Comparison of ENCODE assay signal across 12 cellular contexts in genomic region chr5:142057697-142058056, GRCh38.
"Had no signal": no experiment of that assay in that cellular context is flagged by ENCODE, and none has a peak within 500 bp of the region (broad histone marks: within the 10 kb centered on the region; RNA-seq: fewer than 3 reads in every experiment).

No MANE protein-coding gene starts in this region.

- H3K36me3 Mint-ChIP-seq: memory B cell; natural killer cell treated with Interleukin-12 subunit alpha and Interleukin-12 subunit beta and Interleukin-15 and Interleukin-18, amount 100 ng/mL, for 72 hours had no signal

- ATAC-seq: activated CD4-positive, alpha-beta T cell treated with anti-CD3 and anti-CD28 coated beads for 36 hours; activated CD8-positive, alpha-beta T cell treated with anti-CD3 and anti-CD28 coated beads for 36 hours; left lung; natural killer cell treated with Interleukin-12 subunit alpha and Interleukin-12 subunit beta and Interleukin-15 and Interleukin-18, amount 100 ng/mL, for 72 hours had no signal

- H3K9me3 Mint-ChIP-seq: activated CD8-positive, alpha-beta T cell treated with anti-CD3 and anti-CD28 coated beads for 36 hours; memory B cell; natural killer cell treated with Interleukin-12 subunit alpha and Interleukin-12 subunit beta and Interleukin-15 and Interleukin-18, amount 100 ng/mL, for 72 hours had no signal

- DNase-seq: activated CD4-positive, alpha-beta T cell treated with anti-CD3 and anti-CD28 coated beads for 36 hours; activated CD8-positive, alpha-beta memory T cell treated with anti-CD3 and anti-CD28 coated beads, Interleukin-2, amount 50 U/mL, for 4 hours; activated CD8-positive, alpha-beta T cell treated with anti-CD3 and anti-CD28 coated beads for 36 hours; left lung; stimulated activated CD4-positive, alpha-beta T cell treated with anti-CD3 and anti-CD28 coated beads, Interleukin-2, amount 100 ng/mL, for 48 hours; stimulated activated naive CD4-positive, alpha-beta T cell treated with Interleukin-2 at 50 U/mL for 16 hours; T1000; WERI-Rb-1 had no signal

- H3K4me3 Mint-ChIP-seq: activated CD4-positive, alpha-beta T cell treated with anti-CD3 and anti-CD28 coated beads for 36 hours; activated CD8-positive, alpha-beta T cell treated with anti-CD3 and anti-CD28 coated beads for 36 hours; memory B cell; natural killer cell treated with Interleukin-12 subunit alpha and Interleukin-12 subunit beta and Interleukin-15 and Interleukin-18, amount 100 ng/mL, for 72 hours had no signal

- H3K27ac ChIP-seq: ascending aorta, left lung, suprapubic skin, WERI-Rb-1 had no signal

- H3K27ac Mint-ChIP-seq: activated CD4-positive, alpha-beta T cell treated with anti-CD3 and anti-CD28 coated beads for 36 hours; activated CD8-positive, alpha-beta T cell treated with anti-CD3 and anti-CD28 coated beads for 36 hours; memory B cell; natural killer cell treated with Interleukin-12 subunit alpha and Interleukin-12 subunit beta and Interleukin-15 and Interleukin-18, amount 100 ng/mL, for 72 hours had no signal

- H3K9me3 ChIP-seq: ascending aorta, left lung, suprapubic skin had no signal

- H3K4me3 ChIP-seq: ascending aorta, left lung, suprapubic skin had no signal

- H3K27me3 ChIP-seq: ascending aorta, left lung, suprapubic skin had no signal

- H3K27me3 Mint-ChIP-seq: activated CD4-positive, alpha-beta T cell treated with anti-CD3 and anti-CD28 coated beads for 36 hours had no signal

- H3K36me3 ChIP-seq: ascending aorta, left lung, suprapubic skin, WERI-Rb-1 had no signal
